ENCODE assay signal across 9 cellular contexts in genomic region chr2:233449071-233449901, GRCh38.
A peak's percentile ranks its signal among the peaks of the same experiment; 100 is the strongest.
DNase-seq lines count a peak whose midpoint lies in the region; ATAC-seq and TF ChIP-seq lines count a peak whose summit lies in the region.
"Had no signal": no experiment of that assay in that cellular context is flagged by ENCODE, and none has a peak within 500 bp of the region (broad histone marks: within the 10 kb centered on the region; RNA-seq: fewer than 3 reads in every experiment).

No MANE protein-coding gene starts in this region.

- H3K4me1 ChIP-seq in PC-3 (ENCODE audit: insufficient read depth, low read length) = 0 out of 2 replicates have a peak, but pooled peaks cover 3% of the 10 kb centered on the region

- H3K9ac ChIP-seq in PC-3 (ENCODE audit: low read length) = no peak overlapping the region

- H3K4me3 Mint-ChIP-seq in osteocyte (ENCODE audit: unreplicated experiment) = no peak overlapping the region

- no peaks in the 10 kb centered on the region for H3K9me2 ChIP-seq in PC-3 (replicated peaks; ENCODE audit: low read length)

- intact Hi-C loops in PC-3 (cut with micrococcal nuclease) = loop anchor here (1.0 to 10.0 kb wide), 4 partner anchors 32 to 262 kb away; partner anchors contain the start of gene ATG16L1

- no peak overlapping the region for H3K4me3 ChIP-seq in PC-3 (ENCODE audit: low read length)
- H3K4me3 ChIP-seq in fibroblast of villous mesenchyme (ENCODE audit: low read depth, low read length) = no peak overlapping the region
- H3K4me3 ChIP-seq: HAP-1 had no signal

- H3K9me3 ChIP-seq in PC-3 (ENCODE audit: low read length) = no peaks in the 10 kb centered on the region
- H3K9me3 ChIP-seq: HAP-1 had no signal

- no TSS peak for BruUV-seq in PC-3 (replicated peaks; lab: Mats Ljungman, UMichigan)

- H2AFZ ChIP-seq in PC-3 (ENCODE audit: low read length) = no peak overlapping the region

- H3K9me3 Mint-ChIP-seq in osteocyte (ENCODE audit: unreplicated experiment) = no peaks in the 10 kb centered on the region

- no peak overlapping the region for H3K27ac Mint-ChIP-seq in osteocyte (ENCODE audit: unreplicated experiment)

- H3K4me1 Mint-ChIP-seq in osteocyte (ENCODE audit: unreplicated experiment) = peaks cover 7% of the 10 kb centered on the region

- H3K36me3 Mint-ChIP-seq in osteocyte (ENCODE audit: unreplicated experiment) = peaks cover 43% of the 10 kb centered on the region

- POLR2A ChIA-PET in PC-3 (lab: Charles Lee; ENCODE audit: unreplicated experiment) = interaction anchor here (1.0 to 1.1 kb wide), 2 partner anchors 103 to 383 kb away, joined by 3 to 9 read pairs; no protein-coding TSS in a partner anchor

- no peak overlapping the region for H3K4me2 ChIP-seq in PC-3 (ENCODE audit: low read length)

- H3K79me2 ChIP-seq in PC-3 (ENCODE audit: low read length) = no peaks in the 10 kb centered on the region

- no peaks in the 10 kb centered on the region for H4K20me1 ChIP-seq in PC-3 (ENCODE audit: low read length)

- CTCF ChIA-PET in PC-3 (lab: Charles Lee) = interaction anchor here (0.6 to 1.2 kb wide), 3 partner anchors 38 to 383 kb away, joined by 3 to 12 read pairs (median 4); no protein-coding TSS in a partner anchor

- H3K36me3 ChIP-seq in PC-3 (ENCODE audit: low read depth, low read length) = peaks cover 75% of the 10 kb centered on the region

- peak; percentile 36 for DNase-seq in EL
- peak; percentile 53 for DNase-seq in PC-3
- peak; percentile 52 for DNase-seq in fibroblast of villous mesenchyme (ENCODE audit: low read depth)
- no peak for DNase-seq in osteocyte (ENCODE audit: extremely low spot score, unreplicated experiment)
- DNase-seq in pons (ENCODE audit: low spot score) = no peak

- H3F3A ChIP-seq in PC-3 (ENCODE audit: low read length, unreplicated experiment) = no peaks in the 10 kb centered on the region

- TF ChIP-seq CTCF in PC-3 (conservative IDR thresholded peaks at IDR 0.05; ENCODE audit: low read depth, low read length) (peak; percentile 68), fibroblast of villous mesenchyme (IDR thresholded peaks at IDR 0.05; ENCODE audit: insufficient read depth, low read depth, low read length) (peak; percentile 86), osteocyte (IDR thresholded peaks at IDR 0.05) (peak; percentile 88)

- ATAC-seq in PC-3 = peak; percentile 83
- no peak for ATAC-seq in GM18868 (IDR thresholded peaks at IDR 0.05; ENCODE audit: unreplicated experiment)
- ATAC-seq in GM18907 (IDR thresholded peaks at IDR 0.05; ENCODE audit: unreplicated experiment) = no peak
- ATAC-seq in HG03342 (IDR thresholded peaks at IDR 0.05; ENCODE audit: unreplicated experiment) = no peak

- H3K27me3 ChIP-seq in PC-3 (ENCODE audit: low read length) = no peaks in the 10 kb centered on the region

- H3K27ac ChIP-seq in PC-3 (ENCODE audit: low read length) = no peak overlapping the region

- H3K27me3 Mint-ChIP-seq in osteocyte (ENCODE audit: unreplicated experiment) = no peaks in the 10 kb centered on the region

Comparison
In these comparisons a context has a peak if more than half of its experiments do, and no peak if none do; other contexts are left out.
1. DNase-seq: peak in EL (single experiment), PC-3 (single experiment) and fibroblast of villous mesenchyme (single experiment); none in osteocyte (single experiment) and pons (single experiment).
2. Peak in every context shown above with its lines, with median percentiles within 50 percentile points of each other: CTCF ChIP-seq.